Comparison of ENCODE assay signal across 15 cellular contexts in the genomic region with DNA sequence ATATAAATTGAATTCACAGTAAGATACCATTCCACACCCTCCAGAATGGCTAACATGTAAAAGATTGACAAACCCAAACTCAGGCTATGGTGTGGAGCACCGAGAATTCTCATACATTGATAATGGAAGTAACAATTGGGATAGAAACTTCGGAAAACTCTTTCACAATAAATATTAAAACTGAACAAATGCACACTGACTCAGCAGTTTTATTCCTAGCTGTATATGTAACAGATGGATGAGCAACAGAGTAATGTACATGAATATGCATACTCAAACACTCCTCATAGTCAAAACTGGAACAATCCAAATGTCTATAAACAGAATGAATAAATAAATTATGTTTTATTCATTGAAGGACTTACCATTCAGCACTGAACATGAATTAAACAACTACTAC. TPM values are rescaled to one million over a fixed set of nuclear protein-coding genes. Genes with fewer than 3 reads are reported as not detected.
DNase-seq lines count a peak whose midpoint lies in the region; ATAC-seq, FAIRE-seq and TF ChIP-seq lines count a peak whose summit lies in the region.
"Had no signal": no experiment of that assay in that cellular context is flagged by ENCODE, and none has a peak within 500 bp of the region (broad histone marks: within the 10 kb centered on the region; RNA-seq: fewer than 3 reads in every experiment).

No MANE protein-coding gene starts in this region.

- no peak overlapping the region for H3K14ac ChIP-seq in IMR-90 (replicated peaks; ENCODE audit: low read depth, low read length)

- H4K91ac ChIP-seq in IMR-90 (ENCODE audit: insufficient read depth, low read depth, low read length): no peak overlapping the region

- no peaks in the 10 kb centered on the region for H3K9me1 ChIP-seq in IMR-90 (ENCODE audit: insufficient read depth, low read length)
- no peaks in the 10 kb centered on the region for H3K9me1 ChIP-seq in K562 (ENCODE audit: control insufficient read depth, insufficient read depth, low read length)

- no peak overlapping the region for H2AK9ac ChIP-seq in IMR-90 (replicated peaks; ENCODE audit: low read depth, low read length, poor library complexity)

- H3K79me2 ChIP-seq in K562 (ENCODE audit: control insufficient read depth, insufficient read depth, low read length): no peaks in the 10 kb centered on the region

- no peak for TF ChIP-seq EP300 in K562 (IDR thresholded peaks at IDR 0.05; ENCODE audit: low read length)
- TF ChIP-seq EP300 in sigmoid colon (IDR thresholded peaks at IDR 0.05): no peak

- H3K4ac ChIP-seq in IMR-90 (ENCODE audit: low read depth, low read length): no peak overlapping the region; the same call in 1 of the 2 replicates

- no peak for TF ChIP-seq CTCF in D721Med (IDR thresholded peaks at IDR 0.05; ENCODE audit: insufficient read depth, missing control alignments)
- TF ChIP-seq CTCF in IMR-90 (conservative IDR thresholded peaks at IDR 0.05; ENCODE audit: low read depth, low read length): no peak
- TF ChIP-seq CTCF in K562 (IDR thresholded peaks at IDR 0.05 in 2 of 3, conservative IDR thresholded peaks at IDR 0.05 in 1 of 3; ENCODE audit: insufficient read depth in 2 of 3, low read depth in 1 of 3, low read length in 3 of 3): no peak
- no peak for TF ChIP-seq CTCF in sigmoid colon (IDR thresholded peaks at IDR 0.05)

- H3K4me1 ChIP-seq in IMR-90 (ENCODE audit: control insufficient read depth, insufficient read depth, low read length): peaks cover 20% of the 10 kb centered on the region
- no peaks in the 10 kb centered on the region for H3K4me1 ChIP-seq in K562 (replicated peaks in 1 of 2; ENCODE audit: control insufficient read depth in 2 of 2, insufficient read depth in 2 of 2, low read length in 2 of 2)
- H3K4me1 ChIP-seq in sigmoid colon: peaks cover 0 to 73% (median 59%) of the 10 kb centered on the region in 4 donors

- H2AFZ ChIP-seq in IMR-90 (replicated peaks; ENCODE audit: low read length, poor library complexity) (no peak overlapping the region), K562 (ENCODE audit: low read depth, low read length) (no peak overlapping the region)

- H3K18ac ChIP-seq in IMR-90 (ENCODE audit: low read depth, low read length): peak overlapping the region; percentile 93

- TF ChIP-seq POLR2A in IMR-90 (IDR thresholded peaks at IDR 0.05; ENCODE audit: low read depth, low read length): no peak
- TF ChIP-seq POLR2A in K562 (conservative IDR thresholded peaks at IDR 0.05): no peak
- TF ChIP-seq POLR2A in sigmoid colon (IDR thresholded peaks at IDR 0.05): no peak

- H2BK120ac ChIP-seq in IMR-90 (ENCODE audit: low read depth, low read length): no peak overlapping the region; the same call in 1 of the 2 replicates

- H3K27me3 ChIP-seq in IMR-90 (ENCODE audit: control insufficient read depth, insufficient read depth, low read length): no peaks in the 10 kb centered on the region
- H3K27me3 ChIP-seq in K562 (ENCODE audit: control insufficient read depth in 2 of 2, insufficient read depth in 2 of 2, low read length in 2 of 2): no peaks in the 10 kb centered on the region
- H3K27me3 ChIP-seq in sigmoid colon: no peaks in the 10 kb centered on the region

- no peak overlapping the region; the same call in 2 of the 3 replicates for H2BK15ac ChIP-seq in IMR-90 (ENCODE audit: low read depth, low read length)

- H2BK5ac ChIP-seq in IMR-90 (ENCODE audit: low read depth, low read length, poor library complexity, severe bottlenecking): peak overlapping the region; percentile 4

- CTCF ChIA-PET in IMR-90 (lab: Yijun Ruan, JAX) (interaction anchor here (0.6 kb wide), 1 partner anchor 352 kb away, joined by 3 read pairs; no protein-coding TSS in a partner anchor), K562 (lab: Yijun Ruan, JAX; ENCODE audit: low intra/inter-chr PET ratio) (no interaction called here)

- no peak overlapping the region for H3K4me2 ChIP-seq in IMR-90 (ENCODE audit: low read depth, low read length)
- H3K4me2 ChIP-seq in K562 (ENCODE audit: insufficient read depth, low read length): no peak overlapping the region

- ATAC-seq in IMR-90 (ENCODE audit: low read depth): no peak
- no peak for ATAC-seq in K562

- dilution Hi-C loops in IMR-90 (cut with HindIII; ENCODE audit: low sequenced_read_pairs, unreplicated experiment): no loop called here

- BruUV-seq in IMR-90 (replicated peaks; lab: Mats Ljungman, UMichigan) (no TSS peak), K562 (replicated peaks; lab: Mats Ljungman, UMichigan) (no TSS peak)

- POLR2A ChIA-PET in IMR-90 (lab: Charles Lee; ENCODE audit: unreplicated experiment): no interaction called here
- POLR2A ChIA-PET in K562 (lab: Yijun Ruan, JAX): no interaction called here

- H4K5ac ChIP-seq in IMR-90 (ENCODE audit: low read depth, low read length): peak overlapping the region; percentile 92; the same call in 1 of the 2 replicates

- no CpG with 5 or more reads among the region's 2 CpGs for WGBS in IMR-90 (ENCODE audit: extremely low coverage in 2 of 2, insufficient read length in 1 of 2), 2 experiments
- WGBS in K562 (ENCODE audit: insufficient coverage, low coverage, missing lambda C conversion rate): 4% methylated on average over 2 of the region's 2 CpGs
- 89 to 94% methylated on average over 2 of the region's 2 CpGs for whole genome bisulfite sequencing in sigmoid colon, 2 donors

- no peaks in the 10 kb centered on the region; a peak in 1 of 4 replicates for H3K79me1 ChIP-seq in IMR-90 (ENCODE audit: low read depth in 1 of 2, low read length in 2 of 2)

- DNase-seq in D721Med (ENCODE audit: insufficient read length, low spot score) (no peak), IMR-90 (no peak), K562 (ENCODE audit: extremely low read depth in 1 of 4, low spot score in 3 of 4) (no peak), sigmoid colon (no peak), NOMO-1 treated with DMSO at 0.1 percent for 48 hours (lab: John Stamatoyannopoulos, UW; ENCODE audit: unreplicated experiment) (no peak), NCI-H2029 (lab: John Stamatoyannopoulos, UW) (no peak)
- DNase-seq in activated T-cell treated with anti-CD3 and anti-CD28 coated beads, Interleukin-2, amount 50 U/mL, for 1 hour: no peak
- DNase-seq: Caco-2; CD8-positive, alpha-beta memory T cell; DMS79; GOT3; H9; KG1 had no signal

- no peaks in the 10 kb centered on the region for H3K36me3 ChIP-seq in IMR-90 (ENCODE audit: control insufficient read depth, insufficient read depth, low read length)
- no peaks in the 10 kb centered on the region for H3K36me3 ChIP-seq in K562 (ENCODE audit: control insufficient read depth, insufficient read depth, low read length)
- H3K36me3 ChIP-seq in sigmoid colon: no peaks in the 10 kb centered on the region

- no peaks in the 10 kb centered on the region for H3K9me3 ChIP-seq in IMR-90 (ENCODE audit: control insufficient read depth, insufficient read depth, low read length)
- H3K9me3 ChIP-seq in K562 (replicated peaks; ENCODE audit: control insufficient read depth, insufficient read depth, low read depth, low read length): no peaks in the 10 kb centered on the region
- no peaks in the 10 kb centered on the region for H3K9me3 ChIP-seq in sigmoid colon
- H3K9me3 ChIP-seq: Caco-2 had no signal

- H3K27ac ChIP-seq in IMR-90 (ENCODE audit: insufficient read depth, low read length): peak overlapping the region; percentile 31; the same call in 1 of the 2 replicates
- no peak overlapping the region for H3K27ac ChIP-seq in K562 (ENCODE audit: extremely low read depth, low read depth, low read length)
- peak overlapping the region in 3 of 4 donors; percentile 69 to 75 (median 72) for H3K27ac ChIP-seq in sigmoid colon
- H3K27ac ChIP-seq: HL-60 had no signal

- H2AK5ac ChIP-seq in IMR-90 (ENCODE audit: low read depth, low read length): no peak overlapping the region

- H3K56ac ChIP-seq in IMR-90 (ENCODE audit: extremely low read depth, insufficient read depth, low read length): no peak overlapping the region

- no peak overlapping the region for H2BK20ac ChIP-seq in IMR-90 (ENCODE audit: low read depth, low read length)

- H4K20me1 ChIP-seq in IMR-90 (ENCODE audit: insufficient read depth, low read length) (no peaks in the 10 kb centered on the region), K562 (replicated peaks; ENCODE audit: control insufficient read depth, insufficient read depth, low read length) (no peaks in the 10 kb centered on the region)

- TF ChIP-seq RAD21 in IMR-90 (IDR thresholded peaks at IDR 0.05; ENCODE audit: low read length) (no peak), K562 (CRISPR knock-in tag; conservative IDR thresholded peaks at IDR 0.05 in 1 of 2, IDR thresholded peaks at IDR 0.05 in 1 of 2) (no peak)

- H3K4me3 ChIP-seq in IMR-90 (ENCODE audit: insufficient read depth, low read depth, low read length) (no peak overlapping the region), K562 (no peak overlapping the region), sigmoid colon (no peak overlapping the region)

- H4K8ac ChIP-seq in IMR-90 (ENCODE audit: low read depth in 2 of 2, low read length in 2 of 2): peak overlapping the region in 1 of 2 experiments; percentile 58; a peak in 1 of 4 replicates

- intact Hi-C loops in IMR-90 (cut with micrococcal nuclease) (no loop called here), K562 (cut with micrococcal nuclease) (no loop called here), sigmoid colon (cut with DNase I) (loop anchor here (5.0 to 10.0 kb wide), 2 partner anchors 232 to 309 kb away; no protein-coding TSS in a partner anchor)

- H3K9ac ChIP-seq in IMR-90 (ENCODE audit: low read depth, low read length): no peak overlapping the region
- no peak overlapping the region for H3K9ac ChIP-seq in K562 (ENCODE audit: insufficient read depth in 1 of 2, low read depth in 2 of 2, low read length in 2 of 2)

- FAIRE-seq in D721Med (lab: Jason Lieb, UNC) (peak; percentile 21), K562 (lab: Jason Lieb, UNC) (no peak)
- FAIRE-seq: GM12891 had no signal

- H3K23ac ChIP-seq in IMR-90 (ENCODE audit: low read depth, low read length): no peak overlapping the region

- in situ Hi-C loops in IMR-90 (cut with MboI; ENCODE audit: low sequenced_read_pairs) (no loop called here), K562 (cut with MboI) (no loop called here)

RNA-seq across cellular contexts. Expression of a gene that starts 37.1 kb away (rescaled TPM):
- total RNA-seq in IMR-90 (2012; rRNA removed) (567 and 770 TPM in 2 replicates), K562 (2014; rRNA removed) (0.41 TPM in 2 replicates), K562 (2014; rRNA removed; fragmentation: Illumina TruSeq; extraction: Trizol) (0.25 and 0.32 TPM in 2 replicates), K562 (2015; rRNA removed; fragmentation: Illumina TruSeq; extraction: Trizol) (0.08 and 0.11 TPM in 2 replicates), K562 (2021) (0.29 and 0.49 TPM in 2 replicates), sigmoid colon (100 to 1,000 TPM; 138 to 209 (median 149) TPM)
- polyA plus RNA-seq in IMR-90 (2012; rRNA removed) (71.5 and 101 TPM in 2 replicates), K562 (2011; rRNA removed) (0.36 and 0.45 TPM in 2 replicates), K562 (2014; fragmentation: Illumina TruSeq; extraction: Trizol) (0.07 and 0.51 TPM in 2 replicates), K562 (2014; fragmentation: Nextera tagmentation; extraction: Ambion mirVana) (1 to 10 TPM; 1.5 to 1.9 TPM), K562 (2014; rRNA removed) (0.08 and 0.47 TPM in 2 replicates), sigmoid colon (1 to 10 TPM; 5.5 to 9.0 (median 7.4) TPM)
- polyA plus RNA-seq in IMR-90 (2012; cell fraction: cytosol; rRNA removed): 25.9 and 36.3 TPM in 2 replicates
- polyA plus RNA-seq in IMR-90 (2012; cell fraction: nucleus; rRNA removed; ENCODE audit: low replicate concordance): 34.7 and 324 TPM in 2 replicates
- 2.1 and 2.5 TPM in 2 replicates for total RNA-seq in K562 (2011; cell fraction: chromatin; rRNA removed; ENCODE audit: low replicate concordance)
- total RNA-seq in K562 (2011; cell fraction: nucleolus; rRNA removed): 0.33 and 2.1 TPM in 2 replicates
- 0.53 and 1.3 TPM in 2 replicates for total RNA-seq in K562 (2011; cell fraction: nucleoplasm; rRNA removed)
- polyA plus RNA-seq in K562 (2011; cell fraction: cytosol; rRNA removed): 0.06 and 0.21 TPM in 2 replicates
- polyA plus RNA-seq in K562 (2011; cell fraction: nucleus; rRNA removed): 0.28 and 0.94 TPM in 2 replicates
- 1.1 and 2.9 TPM in 2 replicates for polyA plus RNA-seq in K562 (2012)
- polyA minus RNA-seq in K562 (2011; rRNA and poly(A)+ RNA removed): 0.45 and 1.3 TPM in 2 replicates
- polyA minus RNA-seq in K562 (2011; cell fraction: cytosol; rRNA and poly(A)+ RNA removed): 0.76 TPM in 1 of 2 replicates, not detected in the other
- polyA minus RNA-seq in K562 (2011; cell fraction: nucleus; rRNA and poly(A)+ RNA removed): 0.44 and 0.94 TPM in 2 replicates

Comparison
In these comparisons a context has a peak if more than half of its experiments do, and no peak if none do; other contexts are left out.
1. RNA of a gene that starts 37.1 kb away (total RNA-seq): 567 to 770 TPM in IMR-90 and 138 to 209 TPM in sigmoid colon; 0.08 to 2.5 TPM in K562; every median in the first group is over 10 times any median in the second.